ENCODE assay signal across 9 cellular contexts in genomic region chr11:121722431-121723256, GRCh38.
A peak's percentile ranks its signal among the peaks of the same experiment; 100 is the strongest.
DNase-seq lines count a peak whose midpoint lies in the region; ATAC-seq and TF ChIP-seq lines count a peak whose summit lies in the region.
"Had no signal": no experiment of that assay in that cellular context is flagged by ENCODE, and none has a peak within 500 bp of the region (broad histone marks: within the 10 kb centered on the region; RNA-seq: fewer than 3 reads in every experiment).

No MANE protein-coding gene starts in this region.

- peak in 1 of 3 experiments; percentile 19 for TF ChIP-seq CTCF in testis (IDR thresholded peaks at IDR 0.05)

- intact Hi-C loops in testis (cut with DNase I; ENCODE audit: low total_unique reads), result loop anchor here (10.0 kb wide), 1 partner anchor 48 kb away; no protein-coding TSS in a partner anchor

- no peaks in the 10 kb centered on the region for H3K79me2 ChIP-seq in GM23248 (ENCODE audit: insufficient read depth)

- H3K4me1 ChIP-seq in GM23248 (ENCODE audit: insufficient read depth) (peaks cover 10% of the 10 kb centered on the region), esophagus (ENCODE audit: control insufficient read depth in 2 of 2, insufficient read depth in 2 of 2, low read length in 1 of 2) (no peaks in the 10 kb centered on the region), testis (peaks cover 12% of the 10 kb centered on the region)

- H3K36me3 Mint-ChIP-seq in memory B cell, result no peaks in the 10 kb centered on the region

- DNase-seq in GM23248, result peak; percentile 87
- peak; percentile 95 for DNase-seq in NCI-H82 (lab: John Stamatoyannopoulos, UW)
- DNase-seq in memory B cell (ENCODE audit: low spot score in 2 of 2), result no peak
- peak; percentile 95 for DNase-seq in testis
- DNase-seq in effector CD8-positive, alpha-beta T cell (lab: John Stamatoyannopoulos, UW), result no peak

- WGBS in GM23248 (ENCODE audit: low coverage in 1 of 2, low lambda C conversion rate in 2 of 2, missing lambda C conversion rate in 2 of 2), 2 experiments, result 1 to 2% methylated on average over 26 to 47 of the region's 47 CpGs
- WGBS in esophagus, 2 donors, result 5 to 6% methylated on average over 47 of the region's 47 CpGs
- 2 to 3% methylated on average over 10 to 47 of the region's 47 CpGs for WGBS in testis, 2 donors

- H3K9me3 ChIP-seq in GM23248 (ENCODE audit: low read depth), result no peaks in the 10 kb centered on the region
- H3K9me3 ChIP-seq in esophagus (ENCODE audit: control insufficient read depth in 2 of 2, insufficient read depth in 1 of 2, low read depth in 1 of 2, low read length in 1 of 2), result no peaks in the 10 kb centered on the region
- H3K9me3 ChIP-seq in testis, result no peaks in the 10 kb centered on the region

- H2AFZ ChIP-seq in GM23248, result peak overlapping the region; percentile 92

- in situ Hi-C loops in GM23248 (cut with MboI), result no loop called here

- H3K27me3 ChIP-seq in GM23248 (replicated peaks; ENCODE audit: insufficient read depth) (no peaks in the 10 kb centered on the region), esophagus (ENCODE audit: control insufficient read depth in 1 of 2, insufficient read depth in 2 of 2, low read length in 2 of 2) (no peaks in the 10 kb centered on the region), testis (no peaks in the 10 kb centered on the region)

- H3F3A ChIP-seq in GM23248 (ENCODE audit: insufficient read depth), result peaks cover 5% of the 10 kb centered on the region; the same call in 1 of the 2 replicates

- H3K36me3 ChIP-seq in GM23248 (ENCODE audit: low read depth), result no peaks in the 10 kb centered on the region
- no peaks in the 10 kb centered on the region for H3K36me3 ChIP-seq in esophagus (ENCODE audit: control insufficient read depth in 2 of 2, insufficient read depth in 2 of 2, low read length in 1 of 2)
- no peaks in the 10 kb centered on the region for H3K36me3 ChIP-seq in testis (ENCODE audit: low read depth, missing control alignments)

- no peak overlapping the region for H3K27ac Mint-ChIP-seq in memory B cell

- H3K27ac ChIP-seq in GM23248, result peak overlapping the region; percentile 64
- peak overlapping the region; percentile 53 to 80 for H3K27ac ChIP-seq in esophagus (ENCODE audit: low read depth in 2 of 2, low read length in 1 of 2)
- H3K27ac ChIP-seq in testis, result peak overlapping the region; percentile 91 to 95
- H3K27ac ChIP-seq: KMS-11 had no signal

- peak overlapping the region; percentile 17 for H3K4me3 Mint-ChIP-seq in memory B cell

- peak overlapping the region; percentile 82 for H3K9ac ChIP-seq in GM23248
- H3K9ac ChIP-seq: KMS-11 had no signal

- H4K20me1 ChIP-seq in GM23248 (ENCODE audit: insufficient read depth), result no peaks in the 10 kb centered on the region

- H3K4me3 ChIP-seq in GM23248 (peak overlapping the region; percentile 77), esophagus (ENCODE audit: low read depth in 1 of 2, low read length in 2 of 2) (peak overlapping the region in 1 of 2 donors; percentile 32), testis (peak overlapping the region; percentile 57 to 68)

- peak; percentile 22 for TF ChIP-seq POLR2A in testis (IDR thresholded peaks at IDR 0.05)

- H3K4me1 Mint-ChIP-seq in memory B cell, result no peaks in the 10 kb centered on the region

- ATAC-seq in memory B cell (ENCODE audit: low read depth) (no peak), HG03354 (IDR thresholded peaks at IDR 0.05; ENCODE audit: poor library complexity, severe bottlenecking, unreplicated experiment) (no peak), HG02588 (IDR thresholded peaks at IDR 0.05; ENCODE audit: unreplicated experiment) (no peak)

- H3K27me3 Mint-ChIP-seq in memory B cell, result peaks cover 10% of the 10 kb centered on the region

- no peaks in the 10 kb centered on the region; the same call in 1 of the 2 replicates for H3K9me2 ChIP-seq in GM23248 (ENCODE audit: insufficient read depth)

- H3K9me3 Mint-ChIP-seq in memory B cell, result peaks cover 3% of the 10 kb centered on the region

- peak overlapping the region; percentile 93 for H3K4me2 ChIP-seq in GM23248 (ENCODE audit: unreplicated experiment)
- H3K4me2 ChIP-seq: KMS-11 had no signal

Comparison
In these comparisons a context has a peak if more than half of its experiments do, and no peak if none do; other contexts are left out.
1. DNase-seq: peak in GM23248 (single experiment), NCI-H82 (single experiment) and testis (single experiment); none in memory B cell (0 of 2) and effector CD8-positive, alpha-beta T cell (single experiment).
2. Peak in every context shown above with its lines, with median percentiles within 50 percentile points of each other: H3K27ac ChIP-seq.